Comparison of ENCODE assay signal across 8 cellular contexts in genomic region chrX:47751670-47752069, GRCh38.
DNase-seq lines count a peak whose midpoint lies in the region; ATAC-seq and TF ChIP-seq lines count a peak whose summit lies in the region.

No MANE protein-coding gene starts in this region.

- peak; percentile 10 for DNase-seq in A172 (ENCODE audit: low spot score)
- DNase-seq in GM13976 (ENCODE audit: low spot score), result peak; percentile 18
- DNase-seq in RKO (ENCODE audit: low spot score), result peak; percentile 32
- DNase-seq in body of pancreas, result peak; percentile 43 to 71 (median 53)
- DNase-seq in neural crest cell (ENCODE audit: low read depth, low spot score), result no peak
- no peak for DNase-seq in SKM-1 treated with dmso at 0.1 percent for 144 hours (lab: John Stamatoyannopoulos, UW; ENCODE audit: unreplicated experiment)
- no peak for DNase-seq in NCI-H510A (lab: John Stamatoyannopoulos, UW)

- intact Hi-C loops in body of pancreas (cut with DNase I), result no loop called here

- H3K9me3 Mint-ChIP-seq in neural crest cell, result no peaks in the 10 kb centered on the region

- H3K36me3 Mint-ChIP-seq in neural crest cell (ENCODE audit: low read depth), result no peaks in the 10 kb centered on the region

- H3K27ac Mint-ChIP-seq in neural crest cell (ENCODE audit: unreplicated experiment), result no peak overlapping the region

- 17 to 24% methylated on average over 3 to 6 of the region's 6 CpGs for WGBS in body of pancreas, 2 donors

- in situ Hi-C loops in GM13976 (cut with MboI; ENCODE audit: low sequenced_read_pairs, unreplicated experiment), result loop anchor here (10.0 kb wide), 1 partner anchor 273 kb away; no protein-coding TSS in a partner anchor

- H3K9me3 ChIP-seq in body of pancreas, result no peaks in the 10 kb centered on the region

- ATAC-seq in body of pancreas, result peak; percentile 65
- no peak for ATAC-seq in HG02798 (IDR thresholded peaks at IDR 0.05; ENCODE audit: poor library complexity, unreplicated experiment)

- H3K27me3 Mint-ChIP-seq in neural crest cell (ENCODE audit: low read depth), result peaks cover 2% of the 10 kb centered on the region

- H3K4me1 Mint-ChIP-seq in neural crest cell, result no peaks in the 10 kb centered on the region

- no peaks in the 10 kb centered on the region for H3K27me3 ChIP-seq in body of pancreas

- H3K36me3 ChIP-seq in body of pancreas (replicated peaks in 1 of 2; ENCODE audit: insufficient read depth in 1 of 2, low read depth in 2 of 2), result no peaks in the 10 kb centered on the region

- H3K4me3 ChIP-seq in body of pancreas, result no peak overlapping the region

- H3K4me3 Mint-ChIP-seq in neural crest cell, result no peak overlapping the region

- TF ChIP-seq POLR2A in body of pancreas (IDR thresholded peaks at IDR 0.05), result no peak

- peaks cover 9% of the 10 kb centered on the region for H3K4me1 ChIP-seq in body of pancreas

- TF ChIP-seq CTCF in GM13976 (IDR thresholded peaks at IDR 0.05; ENCODE audit: borderline replicate concordance, control extremely low read depth, extremely low read depth, insufficient read depth, missing control alignments), result peak; percentile 48
- peak in 6 of 7 experiments; percentile 16 to 51 (median 37) for TF ChIP-seq CTCF in body of pancreas (IDR thresholded peaks at IDR 0.05)
- peak; percentile 34 for TF ChIP-seq CTCF in neural crest cell (conservative IDR thresholded peaks at IDR 0.05)

- no peak overlapping the region for H3K27ac ChIP-seq in body of pancreas

Comparison
In these comparisons a context has a peak if more than half of its experiments do, and no peak if none do; other contexts are left out.
1. DNase-seq: peak in A172 (single experiment), GM13976 (single experiment), RKO (single experiment) and body of pancreas (4 of 4); none in neural crest cell (single experiment), SKM-1 treated with dmso at 0.1 percent for 144 hours (single experiment) and NCI-H510A (single experiment).
2. Peak in every context shown above with its lines, with median percentiles within 50 percentile points of each other: CTCF ChIP-seq.